ENCODE assay signal across 14 cellular contexts in the genomic region with DNA sequence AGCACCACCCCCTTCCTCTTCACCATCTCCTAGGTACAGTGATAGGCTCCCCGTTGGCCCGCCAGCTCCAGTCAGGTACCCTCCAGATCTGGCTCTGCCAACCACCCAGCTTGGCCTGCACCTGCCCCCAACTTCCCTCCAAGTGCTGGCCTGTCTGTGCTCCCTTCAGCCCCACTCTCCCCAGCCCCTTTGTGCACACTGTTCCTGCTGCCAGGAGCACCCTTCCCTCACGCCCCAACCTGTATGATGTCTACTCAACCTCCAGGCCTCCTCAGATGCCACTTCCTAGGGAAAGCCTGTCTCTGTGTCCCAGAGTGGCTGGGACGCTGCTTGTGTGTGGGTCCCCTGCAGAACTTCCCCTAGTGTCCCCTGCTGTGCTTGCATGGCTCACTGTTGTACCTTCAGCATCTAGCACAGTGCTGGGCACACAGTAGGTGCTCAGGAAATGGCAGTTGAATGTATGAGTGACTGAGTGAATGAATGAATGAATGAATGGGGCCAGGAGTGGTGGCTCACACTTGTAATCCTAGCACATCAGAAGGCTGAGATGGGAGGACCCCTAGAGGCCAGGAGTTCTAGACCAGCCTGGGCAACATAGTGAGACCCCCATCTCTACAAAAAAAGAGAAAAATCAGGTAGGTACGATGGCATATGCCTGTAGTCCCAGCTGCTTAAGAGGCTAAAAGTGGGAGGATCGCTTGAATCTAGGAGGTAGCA. TPM values are rescaled to one million over a fixed set of nuclear protein-coding genes. Genes with fewer than 3 reads are reported as not detected.
DNase-seq lines count a peak whose midpoint lies in the region; ATAC-seq, FAIRE-seq and TF ChIP-seq lines count a peak whose summit lies in the region.
"Had no signal": no experiment of that assay in that cellular context is flagged by ENCODE, and none has a peak within 500 bp of the region (broad histone marks: within the 10 kb centered on the region; RNA-seq: fewer than 3 reads in every experiment).

No MANE protein-coding gene starts in this region.

- peaks cover 57% of the 10 kb centered on the region for H3K4me1 Mint-ChIP-seq in CD4-positive, alpha-beta T cell (ENCODE audit: low read depth)
- peaks cover 41% of the 10 kb centered on the region for H3K4me1 Mint-ChIP-seq in activated T-helper 2 cell treated with anti-CD3 and anti-CD28 coated beads, Interferon-gamma antibody, Interleukin-2, Interleukin-4, amounts not matched to agents 10 μg/mL and 5 μg/mL and 100 μg/mL, durations not matched to agents 14 hours and 24 hours and 36 hours (ENCODE audit: low read depth)
- H3K4me1 Mint-ChIP-seq in natural killer cell treated with Interleukin-12 subunit alpha and Interleukin-12 subunit beta and Interleukin-15 and Interleukin-18, amount 100 ng/mL, for 72 hours (ENCODE audit: low read depth in 2 of 2) = peaks cover 42 to 45% of the 10 kb centered on the region in 2 donors

- intact Hi-C loops in CD4-positive, alpha-beta T cell (cut with DNase I, micrococcal nuclease) = loop anchor here in 1 of 2 experiments (5.0 kb wide), 1 partner anchor 35 kb away; no protein-coding TSS in a partner anchor
- intact Hi-C loops in activated T-helper 2 cell treated with anti-CD3 and anti-CD28 coated beads, Interferon-gamma antibody, Interleukin-2, Interleukin-4, amounts not matched to agents 10 μg/mL and 5 μg/mL and 100 μg/mL, durations not matched to agents 14 hours and 24 hours and 36 hours (cut with micrococcal nuclease) = loop anchor here (5.0 kb wide), 1 partner anchor 225 kb away; a partner anchor contains a TSS

- no peak for DNase-seq in CD4-positive, alpha-beta T cell
- DNase-seq in GM19239 (ENCODE audit: insufficient read length, low spot score) (no peak), middle frontal gyrus (ENCODE audit: extremely low spot score, low spot score) (no peak), NCI-H187 treated with DMSO at 0.1 percent for 48 hours (lab: John Stamatoyannopoulos, UW) (no peak), SHP77 (lab: John Stamatoyannopoulos, UW) (no peak)
- DNase-seq in activated T-helper 2 cell treated with anti-CD3 and anti-CD28 coated beads, Interferon-gamma antibody, Interleukin-2, Interleukin-4, amounts not matched to agents 10 μg/mL and 5 μg/mL and 100 μg/mL, durations not matched to agents 14 hours and 24 hours and 36 hours (ENCODE audit: low spot score) = peak; percentile 6
- no peak for DNase-seq in natural killer cell treated with Interleukin-12 subunit alpha and Interleukin-12 subunit beta and Interleukin-15 and Interleukin-18, amount 100 ng/mL, for 72 hours (ENCODE audit: low spot score)
- DNase-seq: glutamatergic neuron, NCI-H2107, SJCRH30 had no signal

- CTCF ChIA-PET in CD4-positive, alpha-beta T cell (lab: Charles Lee) = interaction anchor here (1.1 to 1.3 kb wide), 2 partner anchors 37 kb away, joined by 3 to 6 read pairs; no protein-coding TSS in a partner anchor

- FAIRE-seq in GM19239 (lab: Jason Lieb, UNC) = peak; percentile 37
- FAIRE-seq: TTC549 had no signal

- H3K4me3 Mint-ChIP-seq in CD4-positive, alpha-beta T cell = peak overlapping the region; percentile 45
- H3K4me3 Mint-ChIP-seq in activated T-helper 2 cell treated with anti-CD3 and anti-CD28 coated beads, Interferon-gamma antibody, Interleukin-2, Interleukin-4, amounts not matched to agents 10 μg/mL and 5 μg/mL and 100 μg/mL, durations not matched to agents 14 hours and 24 hours and 36 hours (ENCODE audit: low read depth) = no peak overlapping the region
- peak overlapping the region; percentile 33 for H3K4me3 Mint-ChIP-seq in natural killer cell treated with Interleukin-12 subunit alpha and Interleukin-12 subunit beta and Interleukin-15 and Interleukin-18, amount 100 ng/mL, for 72 hours

- POLR2A ChIA-PET in CD4-positive, alpha-beta T cell (lab: Charles Lee) = interaction anchor here (1.0 to 1.4 kb wide), 4 partner anchors 10 to 13 kb away, joined by 3 to 8 read pairs (median 4); no protein-coding TSS in a partner anchor

- H3K9me3 Mint-ChIP-seq in CD4-positive, alpha-beta T cell = no peaks in the 10 kb centered on the region
- H3K9me3 Mint-ChIP-seq in activated T-helper 2 cell treated with anti-CD3 and anti-CD28 coated beads, Interferon-gamma antibody, Interleukin-2, Interleukin-4, amounts not matched to agents 10 μg/mL and 5 μg/mL and 100 μg/mL, durations not matched to agents 14 hours and 24 hours and 36 hours = no peaks in the 10 kb centered on the region
- no peaks in the 10 kb centered on the region for H3K9me3 Mint-ChIP-seq in natural killer cell treated with Interleukin-12 subunit alpha and Interleukin-12 subunit beta and Interleukin-15 and Interleukin-18, amount 100 ng/mL, for 72 hours

- H3K36me3 Mint-ChIP-seq in CD4-positive, alpha-beta T cell (ENCODE audit: low read depth) = peaks cover 40% of the 10 kb centered on the region
- H3K36me3 Mint-ChIP-seq in activated T-helper 2 cell treated with anti-CD3 and anti-CD28 coated beads, Interferon-gamma antibody, Interleukin-2, Interleukin-4, amounts not matched to agents 10 μg/mL and 5 μg/mL and 100 μg/mL, durations not matched to agents 14 hours and 24 hours and 36 hours (ENCODE audit: low read depth) = peaks cover 4% of the 10 kb centered on the region
- no peaks in the 10 kb centered on the region for H3K36me3 Mint-ChIP-seq in natural killer cell treated with Interleukin-12 subunit alpha and Interleukin-12 subunit beta and Interleukin-15 and Interleukin-18, amount 100 ng/mL, for 72 hours

- H3K27me3 ChIP-seq in CD4-positive, alpha-beta T cell (ENCODE audit: control insufficient read depth, insufficient read depth, low read length) = no peaks in the 10 kb centered on the region

- H3K27ac ChIP-seq in CD4-positive, alpha-beta T cell (ENCODE audit: low read depth, low read length) = no peak overlapping the region
- H3K27ac ChIP-seq: psoas muscle, SJCRH30 had no signal

- no peak for TF ChIP-seq CTCF in CD4-positive, alpha-beta T cell (IDR thresholded peaks at IDR 0.05)

- peak overlapping the region; percentile 94 for H3K27ac Mint-ChIP-seq in CD4-positive, alpha-beta T cell
- no peak overlapping the region for H3K27ac Mint-ChIP-seq in activated T-helper 2 cell treated with anti-CD3 and anti-CD28 coated beads, Interferon-gamma antibody, Interleukin-2, Interleukin-4, amounts not matched to agents 10 μg/mL and 5 μg/mL and 100 μg/mL, durations not matched to agents 14 hours and 24 hours and 36 hours
- H3K27ac Mint-ChIP-seq in natural killer cell treated with Interleukin-12 subunit alpha and Interleukin-12 subunit beta and Interleukin-15 and Interleukin-18, amount 100 ng/mL, for 72 hours = peak overlapping the region; percentile 91 to 93

- H3K9me3 ChIP-seq in CD4-positive, alpha-beta T cell (ENCODE audit: control insufficient read depth, low read length) = no peaks in the 10 kb centered on the region
- H3K9me3 ChIP-seq: psoas muscle, SJCRH30 had no signal

- H3K27me3 Mint-ChIP-seq in CD4-positive, alpha-beta T cell = no peaks in the 10 kb centered on the region
- peaks cover 13% of the 10 kb centered on the region for H3K27me3 Mint-ChIP-seq in activated T-helper 2 cell treated with anti-CD3 and anti-CD28 coated beads, Interferon-gamma antibody, Interleukin-2, Interleukin-4, amounts not matched to agents 10 μg/mL and 5 μg/mL and 100 μg/mL, durations not matched to agents 14 hours and 24 hours and 36 hours (ENCODE audit: low read depth)
- H3K27me3 Mint-ChIP-seq in natural killer cell treated with Interleukin-12 subunit alpha and Interleukin-12 subunit beta and Interleukin-15 and Interleukin-18, amount 100 ng/mL, for 72 hours = no peaks in the 10 kb centered on the region

- no peak for ATAC-seq in CD4-positive, alpha-beta T cell (ENCODE audit: poor library complexity)
- no peak for ATAC-seq in natural killer cell treated with Interleukin-12 subunit alpha and Interleukin-12 subunit beta and Interleukin-15 and Interleukin-18, amount 100 ng/mL, for 72 hours
- ATAC-seq: psoas muscle had no signal

RNA-seq across cellular contexts. Expression of a gene that starts 3.0 kb away (rescaled TPM):
- total RNA-seq in CD4-positive, alpha-beta T cell = 10 to 100 TPM; 39.0 to 40.1 TPM
- total RNA-seq in activated T-helper 2 cell treated with anti-CD3 and anti-CD28 coated beads, Interferon-gamma antibody, Interleukin-2, Interleukin-4, amounts not matched to agents 10 μg/mL and 5 μg/mL and 100 μg/mL, durations not matched to agents 14 hours and 24 hours and 36 hours = 0.32 and 0.62 TPM in 2 replicates
- 1 to 10 TPM; 4.8 to 4.9 TPM for total RNA-seq in natural killer cell treated with Interleukin-12 subunit alpha and Interleukin-12 subunit beta and Interleukin-15 and Interleukin-18, amount 100 ng/mL, for 72 hours
- total RNA-seq: G401, kidney epithelial cell had no signal

RNA-seq across cellular contexts. Expression of a gene that starts 56.3 kb away (rescaled TPM):
- total RNA-seq in CD4-positive, alpha-beta T cell = not detected
- not detected in 2 replicates for total RNA-seq in activated T-helper 2 cell treated with anti-CD3 and anti-CD28 coated beads, Interferon-gamma antibody, Interleukin-2, Interleukin-4, amounts not matched to agents 10 μg/mL and 5 μg/mL and 100 μg/mL, durations not matched to agents 14 hours and 24 hours and 36 hours
- total RNA-seq in natural killer cell treated with Interleukin-12 subunit alpha and Interleukin-12 subunit beta and Interleukin-15 and Interleukin-18, amount 100 ng/mL, for 72 hours = not detected
- total RNA-seq: G401, SJCRH30 had no signal

Comparison
In these comparisons a context has a peak if more than half of its experiments do, and no peak if none do; other contexts are left out.
1. RNA of a gene that starts 3.0 kb away (total RNA-seq): 39.0 to 40.1 TPM in CD4-positive, alpha-beta T cell; 4.8 to 4.9 TPM in natural killer cell treated with Interleukin-12 subunit alpha and Interleukin-12 subunit beta and Interleukin-15 and Interleukin-18, amount 100 ng/mL, for 72 hours and 0.32 to 0.62 TPM in activated T-helper 2 cell treated with anti-CD3 and anti-CD28 coated beads, Interferon-gamma antibody, Interleukin-2, Interleukin-4, amounts not matched to agents 10 μg/mL and 5 μg/mL and 100 μg/mL, durations not matched to agents 14 hours and 24 hours and 36 hours; every median in the first group is over 4 times any median in the second.